ENCODE assay signal across 1 cellular context in genomic region chr14:51889851-51890250, GRCh38.
TF ChIP-seq lines count a peak whose summit lies in the region.

No MANE protein-coding gene starts in this region.

TF ChIP-seq in GM12878, 131 proteins besides CTCF, POLR2A, EP300 and RAD21 (continued from another document):
- no peak for TF ChIP-seq ZNF687 (IDR thresholded peaks at IDR 0.05)
- no peak for TF ChIP-seq SP1 (IDR thresholded peaks at IDR 0.05; ENCODE audit: low read depth, low read length)
